ENCODE assay signal across 8 cellular contexts in the genomic region with DNA sequence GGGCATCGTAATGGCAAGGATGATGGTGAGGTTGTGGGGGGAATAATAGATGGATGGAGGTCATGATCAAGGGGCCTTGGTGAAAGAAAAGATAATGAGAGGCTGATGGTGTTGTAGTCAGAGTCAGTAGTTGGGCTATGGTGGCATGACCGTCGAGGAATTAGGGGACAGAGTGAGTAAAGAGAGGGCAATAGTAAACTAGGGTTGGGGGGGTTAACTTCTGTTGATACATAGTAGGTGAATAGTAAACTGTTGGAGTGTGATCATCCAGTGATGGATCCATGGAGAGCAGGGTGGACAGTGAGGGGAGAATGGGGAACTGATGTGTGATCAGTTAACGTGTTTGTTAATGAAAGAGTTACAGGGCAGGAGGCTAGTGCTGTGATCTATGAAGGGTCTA. TPM values are rescaled to one million over a fixed set of nuclear protein-coding genes. Genes with fewer than 3 reads are reported as not detected.
A peak's percentile ranks its signal among the peaks of the same experiment; 100 is the strongest.
DNase-seq lines count a peak whose midpoint lies in the region; ATAC-seq, FAIRE-seq and TF ChIP-seq lines count a peak whose summit lies in the region.

No MANE protein-coding gene starts in this region.

- no peaks in the 10 kb centered on the region for H3K9me3 ChIP-seq in kidney (ENCODE audit: control insufficient read depth in 1 of 2, low read length in 2 of 2)
- H3K9me3 ChIP-seq in thoracic aorta: no peaks in the 10 kb centered on the region

- H3K36me3 Mint-ChIP-seq in activated CD8-positive, alpha-beta memory T cell treated with anti-CD3 and anti-CD28 coated beads, Interleukin-2, amount 10 ng/mL, durations not matched to agents 7 days and 5 days: peaks cover 18% of the 10 kb centered on the region
- H3K36me3 Mint-ChIP-seq in activated naive CD8-positive, alpha-beta T cell treated with anti-CD3 and anti-CD28 coated beads, Interleukin-2, amount 10 ng/mL, durations not matched to agents 7 days and 5 days: peaks cover 3% of the 10 kb centered on the region

- H3K27me3 Mint-ChIP-seq in activated CD8-positive, alpha-beta memory T cell treated with anti-CD3 and anti-CD28 coated beads, Interleukin-2, amount 10 ng/mL, durations not matched to agents 7 days and 5 days: no peaks in the 10 kb centered on the region
- H3K27me3 Mint-ChIP-seq in activated naive CD8-positive, alpha-beta T cell treated with anti-CD3 and anti-CD28 coated beads, Interleukin-2, amount 10 ng/mL, durations not matched to agents 7 days and 5 days: no peaks in the 10 kb centered on the region

- FAIRE-seq in kidney (lab: Jason Lieb, UNC): no peak

- no peak for DNase-seq in activated CD8-positive, alpha-beta memory T cell treated with anti-CD3 and anti-CD28 coated beads, Interleukin-2, amount 10 ng/mL, durations not matched to agents 7 days and 5 days
- no peak for DNase-seq in activated CD8-positive, alpha-beta memory T cell treated with anti-CD3 and anti-CD28 coated beads, Interleukin-2, amount 50 U/mL, for 4 hours
- DNase-seq in activated naive CD8-positive, alpha-beta T cell treated with anti-CD3 and anti-CD28 coated beads, Interleukin-2, amount 10 ng/mL, durations not matched to agents 7 days and 5 days: no peak
- no peak for DNase-seq in kidney
- no peak for DNase-seq in thoracic aorta (ENCODE audit: low spot score)
- no peak for DNase-seq in activated CD8-positive, alpha-beta memory T cell treated with anti-CD3 and anti-CD28 coated beads for 24 hours

- CTCF ChIA-PET in activated CD8-positive, alpha-beta memory T cell treated with anti-CD3 and anti-CD28 coated beads, Interleukin-2, amount 10 ng/mL, durations not matched to agents 7 days and 5 days (lab: Charles Lee): no interaction called here

- H3K4me3 Mint-ChIP-seq in activated CD8-positive, alpha-beta memory T cell treated with anti-CD3 and anti-CD28 coated beads, Interleukin-2, amount 10 ng/mL, durations not matched to agents 7 days and 5 days: peak overlapping the region; percentile 88
- H3K4me3 Mint-ChIP-seq in activated naive CD8-positive, alpha-beta T cell treated with anti-CD3 and anti-CD28 coated beads, Interleukin-2, amount 10 ng/mL, durations not matched to agents 7 days and 5 days: peak overlapping the region; percentile 96

- no peaks in the 10 kb centered on the region for H3K27me3 ChIP-seq in thoracic aorta (replicated peaks; ENCODE audit: insufficient read depth)

- TF ChIP-seq CTCF in kidney (IDR thresholded peaks at IDR 0.05; ENCODE audit: borderline replicate concordance, extremely low read depth, insufficient read depth) (no peak), thoracic aorta (IDR thresholded peaks at IDR 0.05) (no peak)

- H3K9me3 Mint-ChIP-seq in activated CD8-positive, alpha-beta memory T cell treated with anti-CD3 and anti-CD28 coated beads, Interleukin-2, amount 10 ng/mL, durations not matched to agents 7 days and 5 days (ENCODE audit: low read depth): no peaks in the 10 kb centered on the region
- H3K9me3 Mint-ChIP-seq in activated naive CD8-positive, alpha-beta T cell treated with anti-CD3 and anti-CD28 coated beads, Interleukin-2, amount 10 ng/mL, durations not matched to agents 7 days and 5 days: no peaks in the 10 kb centered on the region

- peaks cover 36% of the 10 kb centered on the region for H3K4me1 Mint-ChIP-seq in activated CD8-positive, alpha-beta memory T cell treated with anti-CD3 and anti-CD28 coated beads, Interleukin-2, amount 10 ng/mL, durations not matched to agents 7 days and 5 days
- H3K4me1 Mint-ChIP-seq in activated naive CD8-positive, alpha-beta T cell treated with anti-CD3 and anti-CD28 coated beads, Interleukin-2, amount 10 ng/mL, durations not matched to agents 7 days and 5 days: peaks cover 29% of the 10 kb centered on the region

- no peaks in the 10 kb centered on the region for H3K36me3 ChIP-seq in kidney (ENCODE audit: control insufficient read depth in 1 of 2, insufficient read depth in 2 of 2, low read length in 2 of 2)
- no peaks in the 10 kb centered on the region for H3K36me3 ChIP-seq in thoracic aorta

- H3K9ac ChIP-seq in kidney (ENCODE audit: low read length in 2 of 2): peak overlapping the region in 1 of 2 donors; percentile 55

- POLR2A ChIA-PET in activated naive CD8-positive, alpha-beta T cell treated with anti-CD3 and anti-CD28 coated beads, Interleukin-2, amount 10 ng/mL, durations not matched to agents 7 days and 5 days (lab: Charles Lee): no interaction called here

- no peaks in the 10 kb centered on the region for H3K4me1 ChIP-seq in kidney (ENCODE audit: control insufficient read depth in 1 of 2, insufficient read depth in 1 of 2, low read depth in 1 of 2, low read length in 2 of 2)
- peaks cover 0 to 3% of the 10 kb centered on the region in 2 donors for H3K4me1 ChIP-seq in thoracic aorta (ENCODE audit: control insufficient read depth in 1 of 2, low read depth in 2 of 2)

- intact Hi-C loops in kidney (cut with DNase I): no loop called here

- peak overlapping the region; percentile 86 to 91 for H3K4me3 ChIP-seq in kidney (ENCODE audit: low read length in 2 of 2)
- H3K4me3 ChIP-seq in thoracic aorta: peak overlapping the region; percentile 92

- H3K27ac Mint-ChIP-seq in activated CD8-positive, alpha-beta memory T cell treated with anti-CD3 and anti-CD28 coated beads, Interleukin-2, amount 10 ng/mL, durations not matched to agents 7 days and 5 days: peak overlapping the region; percentile 95
- peak overlapping the region; percentile 97 for H3K27ac Mint-ChIP-seq in activated naive CD8-positive, alpha-beta T cell treated with anti-CD3 and anti-CD28 coated beads, Interleukin-2, amount 10 ng/mL, durations not matched to agents 7 days and 5 days

- ATAC-seq in activated CD8-positive, alpha-beta memory T cell treated with anti-CD3 and anti-CD28 coated beads, Interleukin-2, amount 10 ng/mL, durations not matched to agents 7 days and 5 days: no peak
- ATAC-seq in activated naive CD8-positive, alpha-beta T cell treated with anti-CD3 and anti-CD28 coated beads, Interleukin-2, amount 10 ng/mL, durations not matched to agents 7 days and 5 days (ENCODE audit: low read depth): no peak
- ATAC-seq in thoracic aorta (ENCODE audit: insufficient number of reproducible peaks, low FRiP score, low read depth) (no peak), HG03175 (IDR thresholded peaks at IDR 0.05; ENCODE audit: unreplicated experiment) (no peak), GM18498 (IDR thresholded peaks at IDR 0.05; ENCODE audit: unreplicated experiment) (no peak)

- no peak overlapping the region for H3K27ac ChIP-seq in kidney (ENCODE audit: low read depth in 2 of 2, low read length in 2 of 2)
- H3K27ac ChIP-seq in thoracic aorta: peak overlapping the region; percentile 73 to 85

RNA-seq across cellular contexts. Expression of gene FTSJ1, which starts 0.9 kb away (rescaled TPM):
- 10 to 100 TPM; 72.7 to 75.4 TPM for total RNA-seq in activated CD8-positive, alpha-beta memory T cell treated with anti-CD3 and anti-CD28 coated beads, Interleukin-2, amount 10 ng/mL, durations not matched to agents 7 days and 5 days
- 10 to 100 TPM; 56.2 to 59.2 TPM for total RNA-seq in activated naive CD8-positive, alpha-beta T cell treated with anti-CD3 and anti-CD28 coated beads, Interleukin-2, amount 10 ng/mL, durations not matched to agents 7 days and 5 days
- total RNA-seq in kidney (33.9 TPM), thoracic aorta (10 to 100 TPM; 44.7 to 61.0 TPM)
- 30.6 TPM for polyA plus RNA-seq in kidney (ENCODE audit: insufficient read depth, low read depth, low replicate concordance)

RNA-seq across cellular contexts. Expression of gene SLC38A5, which starts 6.9 kb away (rescaled TPM):
- 100 to 1,000 TPM in 1 of 2 experiments, 10 to 100 TPM in 1; 93.9 to 123 TPM for total RNA-seq in activated CD8-positive, alpha-beta memory T cell treated with anti-CD3 and anti-CD28 coated beads, Interleukin-2, amount 10 ng/mL, durations not matched to agents 7 days and 5 days
- 10 to 100 TPM; 58.8 to 62.6 TPM for total RNA-seq in activated naive CD8-positive, alpha-beta T cell treated with anti-CD3 and anti-CD28 coated beads, Interleukin-2, amount 10 ng/mL, durations not matched to agents 7 days and 5 days
- 8.3 TPM for total RNA-seq in kidney
- 2.9 TPM for polyA plus RNA-seq in kidney (ENCODE audit: insufficient read depth, low read depth, low replicate concordance)
- 1 to 10 TPM; 3.4 to 4.9 TPM for total RNA-seq in thoracic aorta

RNA-seq across cellular contexts. Expression of gene PORCN, which starts 31.9 kb away (rescaled TPM):
- total RNA-seq in activated CD8-positive, alpha-beta memory T cell treated with anti-CD3 and anti-CD28 coated beads, Interleukin-2, amount 10 ng/mL, durations not matched to agents 7 days and 5 days: 10 to 100 TPM; 22.4 to 25.7 TPM
- total RNA-seq in activated naive CD8-positive, alpha-beta T cell treated with anti-CD3 and anti-CD28 coated beads, Interleukin-2, amount 10 ng/mL, durations not matched to agents 7 days and 5 days: 10 to 100 TPM; 23.9 to 24.1 TPM
- total RNA-seq in kidney (8.9 TPM), thoracic aorta (10 to 100 TPM; 15.0 to 19.1 TPM)
- 11.7 TPM for polyA plus RNA-seq in kidney (ENCODE audit: insufficient read depth, low read depth, low replicate concordance)

RNA-seq across cellular contexts. Expression of gene EBP, which starts 44.7 kb away (rescaled TPM):
- total RNA-seq in activated CD8-positive, alpha-beta memory T cell treated with anti-CD3 and anti-CD28 coated beads, Interleukin-2, amount 10 ng/mL, durations not matched to agents 7 days and 5 days: 100 to 1,000 TPM; 359 to 395 TPM
- 100 to 1,000 TPM; 200 to 214 TPM for total RNA-seq in activated naive CD8-positive, alpha-beta T cell treated with anti-CD3 and anti-CD28 coated beads, Interleukin-2, amount 10 ng/mL, durations not matched to agents 7 days and 5 days
- 33.8 TPM for total RNA-seq in kidney
- polyA plus RNA-seq in kidney (ENCODE audit: insufficient read depth, low read depth, low replicate concordance): 164 TPM
- total RNA-seq in thoracic aorta: 10 to 100 TPM in 1 of 2 donors, 1 to 10 TPM in 1; 3.5 to 18.8 TPM

Comparison
In these comparisons a context has a peak if more than half of its experiments do, and no peak if none do; other contexts are left out.
1. H3K27ac ChIP-seq: peak in thoracic aorta (2 of 2); none in kidney (0 of 2).